13 cellular contexts compared by ENCODE assay signal in the genomic region with DNA sequence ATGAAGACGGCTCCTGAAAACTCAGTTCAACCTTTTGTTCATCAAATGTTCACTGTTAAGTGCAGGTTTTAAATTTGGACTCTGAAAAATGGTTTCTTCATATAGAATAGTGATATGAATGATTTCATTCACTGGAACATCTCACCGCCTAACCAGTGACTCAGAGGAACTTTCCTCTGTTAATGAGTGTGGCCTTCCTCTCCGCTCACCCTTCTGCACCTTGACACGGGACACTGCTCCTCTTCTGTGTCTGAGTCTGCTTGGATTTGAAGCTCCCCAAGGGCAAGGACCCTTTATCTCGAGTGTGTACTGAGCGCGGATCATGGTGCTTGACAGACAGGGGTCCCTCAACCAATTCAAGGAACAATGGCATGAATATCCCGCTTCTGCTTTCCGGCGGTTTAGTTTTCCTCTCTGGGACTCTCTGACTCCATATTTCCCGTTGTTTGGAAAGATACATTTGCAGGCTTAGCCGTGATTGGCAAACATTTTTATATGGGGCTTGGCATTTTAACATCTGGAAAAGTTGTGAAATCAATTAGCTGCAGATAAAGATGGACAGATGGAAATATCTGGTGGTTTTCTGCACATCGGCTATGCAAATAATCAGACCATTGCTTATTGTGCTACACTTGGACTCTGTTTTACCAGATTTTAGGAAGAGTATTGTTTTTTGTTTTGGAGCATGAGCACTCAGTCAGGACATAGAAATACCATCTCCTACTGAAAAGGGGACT. TPM values are rescaled to one million over a fixed set of nuclear protein-coding genes. Genes with fewer than 3 reads are reported as not detected.
DNase-seq lines count a peak whose midpoint lies in the region; ATAC-seq lines count a peak whose summit lies in the region.
"Had no signal": no experiment of that assay in that cellular context is flagged by ENCODE, and none has a peak within 500 bp of the region (broad histone marks: within the 10 kb centered on the region; RNA-seq: fewer than 3 reads in every experiment).

No MANE protein-coding gene starts in this region.

- peak overlapping the region; percentile 75 for H3K27ac ChIP-seq in right cardiac atrium (ENCODE audit: low read length)
- H3K27ac ChIP-seq: BLaER1 treated with 17β-estradiol and CSF1 and Interleukin-3, amounts not matched to agents 10 nM and 100 nM; prostate gland; SK-N-MC had no signal

- peaks cover 7% of the 10 kb centered on the region for H3K4me1 ChIP-seq in right cardiac atrium (ENCODE audit: control insufficient read depth, insufficient read depth, low read length)
- H3K4me1 ChIP-seq: prostate gland had no signal

- 84% methylated on average over 13 of the region's 13 CpGs for WGBS in right cardiac atrium

- intact Hi-C loops in right cardiac atrium (cut with DNase I) (no loop called here), Right ventricle myocardium superior (cut with DNase I) (no loop called here)

- H3K4me3 ChIP-seq in right cardiac atrium (ENCODE audit: low read length) = no peak overlapping the region
- H3K4me3 ChIP-seq: BLaER1 treated with 17β-estradiol and CSF1 and Interleukin-3, amounts not matched to agents 10 nM and 100 nM; prostate gland; SK-N-MC had no signal

- no peaks in the 10 kb centered on the region for H3K9me3 ChIP-seq in right cardiac atrium (ENCODE audit: control insufficient read depth, low read length)
- H3K9me3 ChIP-seq: BLaER1 treated with 17β-estradiol and CSF1 and Interleukin-3, amounts not matched to agents 10 nM and 100 nM; prostate gland had no signal

- DNase-seq in right cardiac atrium (no peak), Right ventricle myocardium superior (no peak), RPMI7951 (ENCODE audit: low read depth) (peak; percentile 22), SHP77 treated with DMSO at 0.1 percent for 48 hours (lab: John Stamatoyannopoulos, UW) (no peak), cortex of kidney (lab: John Stamatoyannopoulos, UW) (no peak), NCI-H82 (lab: John Stamatoyannopoulos, UW) (no peak)
- no peak for DNase-seq in stimulated activated naive CD8-positive, alpha-beta T cell treated with anti-CD3 and anti-CD28 coated beads, Interleukin-15, Interleukin-2, amounts not matched to agents 100 U/mL and 50 U/mL, for 24 hours
- DNase-seq: activated CD8-positive, alpha-beta memory T cell treated with anti-CD3 and anti-CD28 coated beads, Interleukin-2, amount 50 U/mL, for 4 hours; NCI-H2081 treated with DMSO at 0.1 percent for 48 hours had no signal

- no peak for ATAC-seq in right cardiac atrium
- ATAC-seq in Right ventricle myocardium superior (ENCODE audit: poor library complexity) = no peak
- ATAC-seq in HG02623 (IDR thresholded peaks at IDR 0.05; ENCODE audit: unreplicated experiment) = peak; percentile 39
- ATAC-seq in stimulated activated naive CD8-positive, alpha-beta T cell treated with anti-CD3 and anti-CD28 coated beads, Interleukin-15, Interleukin-2, amounts not matched to agents 100 U/mL and 50 U/mL, for 24 hours = peak; percentile 49

- no peaks in the 10 kb centered on the region for H3K27me3 ChIP-seq in right cardiac atrium (ENCODE audit: control insufficient read depth, insufficient read depth)
- H3K27me3 ChIP-seq: BLaER1 treated with 17β-estradiol and CSF1 and Interleukin-3, amounts not matched to agents 10 nM and 100 nM had no signal

RNA-seq across cellular contexts. Expression of gene KBTBD8, which starts 20.9 kb away (rescaled TPM):
- total RNA-seq in right cardiac atrium = 1 to 10 TPM; 5.5 to 7.1 (median 5.6) TPM
- polyA plus RNA-seq in right cardiac atrium = 2.0 TPM
- 4.2 TPM for total RNA-seq in Right ventricle myocardium superior
- 4.1 and 6.2 TPM in 2 replicates for total RNA-seq in RPMI7951 (2014; rRNA removed; shearing (Covaris generic))

Comparison
In these comparisons a context has a peak if more than half of its experiments do, and no peak if none do; other contexts are left out.
1. ATAC-seq: peak in HG02623 (single experiment) and stimulated activated naive CD8-positive, alpha-beta T cell treated with anti-CD3 and anti-CD28 coated beads, Interleukin-15, Interleukin-2, amounts not matched to agents 100 U/mL and 50 U/mL, for 24 hours (single experiment); none in right cardiac atrium (0 of 2) and Right ventricle myocardium superior (single experiment).